Comparison of ENCODE assay signal across 8 cellular contexts in the genomic region with DNA sequence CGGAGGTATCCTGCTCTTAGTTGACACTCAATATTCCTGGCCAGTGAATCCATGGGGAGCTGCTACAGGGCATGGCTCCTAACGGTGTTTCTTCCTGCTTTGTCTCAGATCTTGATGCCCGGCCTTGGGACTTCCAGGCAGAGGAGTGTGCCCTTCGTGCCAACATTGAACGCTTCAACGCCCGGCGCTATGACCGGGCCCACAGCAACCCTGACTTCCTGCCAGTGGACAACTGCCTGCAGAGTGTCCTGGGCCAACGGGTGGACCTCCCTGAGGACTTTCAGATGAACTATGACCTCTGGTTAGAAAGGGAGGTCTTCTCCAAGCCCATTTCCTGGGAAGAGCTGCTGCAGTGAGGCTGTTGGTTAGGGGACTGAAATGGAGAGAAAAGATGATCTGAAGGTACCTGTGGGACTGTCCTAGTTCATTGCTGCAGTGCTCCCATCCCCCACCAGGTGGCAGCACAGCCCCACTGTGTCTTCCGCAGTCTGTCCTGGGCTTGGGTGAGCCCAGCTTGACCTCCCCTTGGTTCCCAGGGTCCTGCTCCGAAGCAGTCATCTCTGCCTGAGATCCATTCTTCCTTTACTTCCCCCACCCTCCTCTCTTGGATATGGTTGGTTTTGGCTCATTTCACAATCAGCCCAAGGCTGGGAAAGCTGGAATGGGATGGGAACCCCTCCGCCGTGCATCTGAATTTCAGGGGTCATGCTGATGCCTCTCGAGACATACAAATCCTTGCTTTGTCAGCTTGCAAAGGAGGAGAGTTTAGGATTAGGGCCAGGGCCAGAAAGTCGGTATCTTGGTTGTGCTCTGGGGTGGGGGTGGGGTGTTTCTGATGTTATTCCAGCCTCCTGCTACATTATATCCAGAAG. TPM values are rescaled to one million over a fixed set of nuclear protein-coding genes. Genes with fewer than 3 reads are reported as not detected.
A peak's percentile ranks its signal among the peaks of the same experiment; 100 is the strongest.
DNase-seq lines count a peak whose midpoint lies in the region; ATAC-seq and TF ChIP-seq lines count a peak whose summit lies in the region.

No MANE protein-coding gene starts in this region.

- TF ChIP-seq CTCF in C4-2B (conservative IDR thresholded peaks at IDR 0.05) (peak; percentile 98), RWPE1 (conservative IDR thresholded peaks at IDR 0.05; ENCODE audit: low read depth) (peak; percentile 95)

- intact Hi-C loops in posterior cingulate gyrus (cut with DNase I) = loop anchor here (1.0 kb wide), 1 partner anchor 53 kb away; no protein-coding TSS in a partner anchor

- ATAC-seq in HG03439 (IDR thresholded peaks at IDR 0.05; ENCODE audit: unreplicated experiment) (no peak), GM21423 (IDR thresholded peaks at IDR 0.05; ENCODE audit: unreplicated experiment) (no peak)

- POLR2A ChIA-PET in RWPE1 (lab: Yijun Ruan, JAX; ENCODE audit: low non-redundant PET) = no interaction called here

- DNase-seq in H4 (ENCODE audit: low spot score) (peak; percentile 32), RWPE1 (ENCODE audit: low spot score) (peak; percentile 55), germinal center (ENCODE audit: low spot score) (peak; percentile 67), posterior cingulate gyrus (peak; percentile 40 to 96 (median 76))
- DNase-seq in activated T-helper 9 cell treated with anti-CD3 and anti-CD28 coated beads, Interleukin-2, amount 50 U/mL, for 16 hours (ENCODE audit: low read depth) = peak; percentile 60

- CTCF ChIA-PET in RWPE1 (lab: Yijun Ruan, JAX) = interaction anchor here (0.5 to 2.9 kb wide), 26 partner anchors 8 to 655 kb away, joined by 3 to 27 read pairs (median 4); no protein-coding TSS in a partner anchor

- no peak overlapping the region for H3K27ac ChIP-seq in C4-2B
- H3K27ac ChIP-seq in RWPE1 = no peak overlapping the region

RNA-seq across cellular contexts. Expression of a gene that starts 16.7 kb away (rescaled TPM):
- total RNA-seq in H4 (2014; rRNA removed; shearing (Covaris generic)) = not detected in 2 replicates

RNA-seq across cellular contexts. Expression of a gene that starts 19.4 kb away (rescaled TPM):
- total RNA-seq in H4 (2014; rRNA removed; shearing (Covaris generic)) = 16.9 and 17.7 TPM in 2 replicates

RNA-seq across cellular contexts. Expression of a gene that starts 58.5 kb away (rescaled TPM):
- not detected in 2 replicates for total RNA-seq in H4 (2014; rRNA removed; shearing (Covaris generic))
